In genomic region chr13:114002009-114002544, GRCh38 we compare ENCODE assay signal across 24 cellular contexts. TPM values are rescaled to one million over a fixed set of nuclear protein-coding genes. Genes with fewer than 3 reads are reported as not detected.
A peak's percentile ranks its signal among the peaks of the same experiment; 100 is the strongest.
DNase-seq lines count a peak whose midpoint lies in the region; ATAC-seq and TF ChIP-seq lines count a peak whose summit lies in the region.
"Had no signal": no experiment of that assay in that cellular context is flagged by ENCODE, and none has a peak within 500 bp of the region (broad histone marks: within the 10 kb centered on the region; RNA-seq: fewer than 3 reads in every experiment).

No MANE protein-coding gene starts in this region.

- H3K27me3 ChIP-seq in left ventricle myocardium inferior (ENCODE audit: low read depth) (no peaks in the 10 kb centered on the region), stomach (no peaks in the 10 kb centered on the region)
- H3K27me3 ChIP-seq: brain microvascular endothelial cell, hepatocyte had no signal

- H3K4me1 ChIP-seq in left ventricle myocardium inferior = peaks cover 15% of the 10 kb centered on the region
- peaks cover 0 to 9% (median 4%) of the 10 kb centered on the region in 4 donors for H3K4me1 ChIP-seq in stomach

- H3K27ac ChIP-seq in left ventricle myocardium inferior (replicated peaks) (no peak overlapping the region), stomach (no peak overlapping the region)
- H3K27ac ChIP-seq: brain microvascular endothelial cell, hepatocyte had no signal

- intact Hi-C loops in Right ventricle myocardium superior (cut with DNase I) = no loop called here
- intact Hi-C loops in left ventricle myocardium inferior (cut with micrococcal nuclease) = no loop called here
- intact Hi-C loops in left colon (cut with DNase I, micrococcal nuclease) = no loop called here
- intact Hi-C loops in stomach (cut with DNase I; ENCODE audit: low total_unique reads) = no loop called here

- no peak for TF ChIP-seq EP300 in stomach (IDR thresholded peaks at IDR 0.05)

- 55 to 80% (median 68%) methylated on average over 27 of the region's 27 CpGs for WGBS in stomach, 5 donors

- H3K9me3 ChIP-seq in left ventricle myocardium inferior (replicated peaks) = no peaks in the 10 kb centered on the region
- H3K9me3 ChIP-seq in stomach = no peaks in the 10 kb centered on the region

- H3K36me3 ChIP-seq in left ventricle myocardium inferior = no peaks in the 10 kb centered on the region
- peaks cover 0 to 46% (median 22%) of the 10 kb centered on the region in 4 donors for H3K36me3 ChIP-seq in stomach

- H3K4me3 ChIP-seq in left ventricle myocardium inferior = no peak overlapping the region
- no peak overlapping the region for H3K4me3 ChIP-seq in stomach
- H3K4me3 ChIP-seq: hepatocyte had no signal

- TF ChIP-seq POLR2A in stomach (IDR thresholded peaks at IDR 0.05) = no peak

- TF ChIP-seq CTCF in left ventricle myocardium inferior (IDR thresholded peaks at IDR 0.05; ENCODE audit: borderline replicate concordance) = no peak
- TF ChIP-seq CTCF in stomach (IDR thresholded peaks at IDR 0.05) = no peak

- ATAC-seq in Right ventricle myocardium superior (ENCODE audit: poor library complexity) (no peak), left colon (peak; percentile 96)

- DNase-seq in Right ventricle myocardium superior (peak; percentile 38), left ventricle myocardium inferior (no peak), SW480 (ENCODE audit: low spot score) (peak; percentile 20), left colon (peak; percentile 51 to 71), stomach (peak; percentile 60), KBM-7 (no peak), inferior parietal cortex (ENCODE audit: extremely low spot score) (no peak), amniotic stem cell (lab: John Stamatoyannopoulos, UW) (no peak)
- DNase-seq: ACHN; activated B cell treated with CpG ODN at 0.5 μM for 24 hours; activated CD4-positive, alpha-beta T cell treated with anti-CD3 and anti-CD28 coated beads, Interleukin-2, amount 50 U/mL, for 48 hours; activated CD8-positive, alpha-beta memory T cell treated with anti-CD3 and anti-CD28 coated beads, Interleukin-2, amount 50 U/mL, for 48 hours; brain microvascular endothelial cell; COR-L47; DMS79; effector memory CD4-positive, alpha-beta T cell; foreskin fibroblast; immature natural killer cell; Karpas-422; MV-4-11; stimulated activated CD4-positive, alpha-beta T cell treated with anti-CD3 and anti-CD28 coated beads, Interleukin-2, amount 100 ng/mL, for 24 hours; T-helper 9 cell had no signal

- in situ Hi-C loops in KBM-7 (cut with MboI; ENCODE audit: low pct_unique_long_range_greater_than_20kb, low sequenced_read_pairs) = no loop called here

RNA-seq across cellular contexts. Expression of gene C13orf46, which starts 28.2 kb away (rescaled TPM):
- total RNA-seq in Right ventricle myocardium superior (0.32 TPM), left ventricle myocardium inferior (0.33 TPM), left colon (1 to 10 TPM in 1 of 2 donors, under 1 TPM in 1; 0.75 to 3.4 TPM), stomach (10 to 100 TPM in 2 of 5 donors, 1 to 10 TPM in 1, under 1 TPM in 1, not detected in 1; 0.58 to 32.6 (median 12.0) TPM)
- polyA plus RNA-seq in stomach = 10 to 100 TPM in 1 of 3 donors, 1 to 10 TPM in 1, under 1 TPM in 1; 0.95 to 17.6 (median 8.7) TPM
- polyA plus RNA-seq: neural cell had no signal

Comparison
In these comparisons a context has a peak if more than half of its experiments do, and no peak if none do; other contexts are left out.
1. DNase-seq: peak in Right ventricle myocardium superior (single experiment), SW480 (single experiment), left colon (2 of 2) and stomach (single experiment); none in left ventricle myocardium inferior (single experiment), KBM-7 (single experiment), inferior parietal cortex (single experiment) and amniotic stem cell (single experiment).